ENCODE assay signal across 19 cellular contexts in genomic region chr16:4524571-4524970, GRCh38.
"Had no signal": no experiment of that assay in that cellular context is flagged by ENCODE, and none has a peak within 500 bp of the region (broad histone marks: within the 10 kb centered on the region; RNA-seq: fewer than 3 reads in every experiment).

No MANE protein-coding gene starts in this region.

- H3K36me3 ChIP-seq: pancreas, thoracic aorta had no signal

- H3K4me3 ChIP-seq: esophagus squamous epithelium, lower lobe of right lung, pancreas, stomach, thoracic aorta, upper lobe of left lung had no signal

- H3K9me3 ChIP-seq: esophagus squamous epithelium, lower lobe of right lung, pancreas, stomach, thoracic aorta, upper lobe of left lung had no signal

- H3K27ac Mint-ChIP-seq: activated T-cell treated with anti-CD3 and anti-CD28 coated beads, Interleukin-2, amount 50 U/mL, for 72 hours had no signal

- H3K9me3 Mint-ChIP-seq: activated T-cell treated with anti-CD3 and anti-CD28 coated beads, Interleukin-2, amount 50 U/mL, for 72 hours; naive thymus-derived CD8-positive, alpha-beta T cell had no signal

- H3K4me3 Mint-ChIP-seq: activated naive CD8-positive, alpha-beta T cell; activated T-cell treated with anti-CD3 and anti-CD28 coated beads, Interleukin-2, amount 50 U/mL, for 72 hours; naive thymus-derived CD8-positive, alpha-beta T cell had no signal

- ATAC-seq: activated T-cell treated with anti-CD3 and anti-CD28 coated beads, Interleukin-2, amount 50 U/mL, for 72 hours; left cardiac atrium; lower lobe of right lung; naive thymus-derived CD8-positive, alpha-beta T cell; pancreas had no signal

- DNase-seq: activated CD4-positive, alpha-beta T cell treated with anti-CD3 and anti-CD28 coated beads, Interleukin-2, amount 50 U/mL, for 4 hours; activated gamma-delta T cell; activated T-cell treated with anti-CD3 and anti-CD28 coated beads, Interleukin-2, amount 50 U/mL, for 72 hours; central memory CD4-positive, alpha-beta T cell; cortex of kidney; effector CD4-positive, alpha-beta T cell; esophagus squamous epithelium; left cardiac atrium; lower lobe of right lung; naive thymus-derived CD8-positive, alpha-beta T cell; stimulated activated CD4-positive, alpha-beta T cell treated with anti-CD3 and anti-CD28 coated beads, Interleukin-12 subunit alpha, Interleukin-12 subunit beta, amount 100 ng/mL, for 4 hours; stimulated activated CD4-positive, alpha-beta T cell treated with anti-CD3 and anti-CD28 coated beads, Interleukin-1b, Interleukin-23, amount 100 ng/mL, for 48 hours; stomach; T-helper 2 cell; upper lobe of left lung had no signal

- H3K27me3 Mint-ChIP-seq: activated naive CD8-positive, alpha-beta T cell; naive thymus-derived CD8-positive, alpha-beta T cell had no signal

- H3K27ac ChIP-seq: esophagus squamous epithelium, lower lobe of right lung, thoracic aorta, upper lobe of left lung, VCaP had no signal

- H3K27me3 ChIP-seq: esophagus squamous epithelium, pancreas, stomach, upper lobe of left lung had no signal
